In genomic region chr20:53939554-53940355, GRCh38 we compare ENCODE assay signal across 8 cellular contexts.
DNase-seq lines count a peak whose midpoint lies in the region; ATAC-seq, FAIRE-seq and TF ChIP-seq lines count a peak whose summit lies in the region.

No MANE protein-coding gene starts in this region.

- peak; percentile 66 for FAIRE-seq in RCC 7860 (lab: Jason Lieb, UNC)

- peak; percentile 95 to 96 for DNase-seq in Caco-2
- peak; percentile 61 for DNase-seq in GM20000 (ENCODE audit: low spot score)
- peak; percentile 91 for DNase-seq in HT1080 (ENCODE audit: low read depth)
- DNase-seq in RCC 7860 (ENCODE audit: low spot score) = peak; percentile 83
- peak; percentile 90 to 95 for DNase-seq in foreskin fibroblast
- DNase-seq in suprapubic skin (ENCODE audit: low spot score in 2 of 2) = peak; percentile 96

- H3K4me1 ChIP-seq in Caco-2 (peaks cover 30% of the 10 kb centered on the region), neutrophil (ENCODE audit: control insufficient read depth in 1 of 2, insufficient read depth in 1 of 2, low read depth in 1 of 2, low read length in 1 of 2) (peaks cover 52 to 68% of the 10 kb centered on the region in 2 experiments), suprapubic skin (peaks cover 36% of the 10 kb centered on the region)

- BruUV-seq in Caco-2 (replicated peaks; lab: Mats Ljungman, UMichigan) = no TSS peak

- intact Hi-C loops in Caco-2 (cut with micrococcal nuclease; ENCODE audit: unreplicated experiment) = loop anchor here (1.0 to 2.0 kb wide), 6 partner anchors 19 to 526 kb away; no protein-coding TSS in a partner anchor

- TF ChIP-seq CTCF in Caco-2 (IDR thresholded peaks at IDR 0.05; ENCODE audit: insufficient read depth in 1 of 2, low read depth in 1 of 2, low read length in 1 of 2, severe bottlenecking in 1 of 2, unreplicated experiment in 1 of 2) (peak; percentile 93 to 98), GM20000 (IDR thresholded peaks at IDR 0.05; ENCODE audit: extremely low read depth, missing control alignments) (peak; percentile 73), foreskin fibroblast (IDR thresholded peaks at IDR 0.05; ENCODE audit: low read depth, low read length) (peak; percentile 70), neutrophil (IDR thresholded peaks at IDR 0.05) (peak; percentile 75), suprapubic skin (IDR thresholded peaks at IDR 0.05) (peak; percentile 60 to 80)

- no peaks in the 10 kb centered on the region for H3K9me3 ChIP-seq in Caco-2
- no peaks in the 10 kb centered on the region for H3K9me3 ChIP-seq in neutrophil
- no peaks in the 10 kb centered on the region for H3K9me3 ChIP-seq in suprapubic skin

- peaks cover 35% of the 10 kb centered on the region for H3K4me1 Mint-ChIP-seq in Caco-2 (ENCODE audit: low read depth, unreplicated experiment)
- H3K4me1 Mint-ChIP-seq in activated T-helper 17 cell treated with anti-CD3 and anti-CD28 coated beads, Interleukin-2, amount 50 U/mL, for 72 hours = peaks cover 17% of the 10 kb centered on the region

- CTCF ChIA-PET in Caco-2 (lab: Charles Lee) = interaction anchor here (0.6 to 1.9 kb wide), 42 partner anchors 8 to 602 kb away, joined by 3 to 38 read pairs (median 4); partner anchors contain the start of gene ZNF217

- no peak overlapping the region for H3K27ac Mint-ChIP-seq in Caco-2 (ENCODE audit: unreplicated experiment)
- no peak overlapping the region for H3K27ac Mint-ChIP-seq in activated T-helper 17 cell treated with anti-CD3 and anti-CD28 coated beads, Interleukin-2, amount 50 U/mL, for 72 hours

- no peak for TF ChIP-seq POLR2A in suprapubic skin (IDR thresholded peaks at IDR 0.05)

- no peaks in the 10 kb centered on the region for H3K27me3 Mint-ChIP-seq in Caco-2 (ENCODE audit: insufficient read depth, unreplicated experiment)
- no peaks in the 10 kb centered on the region for H3K27me3 Mint-ChIP-seq in activated T-helper 17 cell treated with anti-CD3 and anti-CD28 coated beads, Interleukin-2, amount 50 U/mL, for 72 hours

- no peak overlapping the region for H3K4me3 ChIP-seq in Caco-2 (ENCODE audit: low read depth, low read length)
- H3K4me3 ChIP-seq in foreskin fibroblast (ENCODE audit: low read depth in 1 of 2, low read length in 2 of 2) = no peak overlapping the region
- H3K4me3 ChIP-seq in neutrophil (ENCODE audit: low read depth in 1 of 2, low read length in 1 of 2) = no peak overlapping the region
- H3K4me3 ChIP-seq in suprapubic skin = no peak overlapping the region

- WGBS in suprapubic skin = 9% methylated on average over 7 of the region's 7 CpGs

- no peaks in the 10 kb centered on the region for H3K9me3 Mint-ChIP-seq in Caco-2 (ENCODE audit: unreplicated experiment)
- H3K9me3 Mint-ChIP-seq in activated T-helper 17 cell treated with anti-CD3 and anti-CD28 coated beads, Interleukin-2, amount 50 U/mL, for 72 hours = no peaks in the 10 kb centered on the region

- no peaks in the 10 kb centered on the region for H3K36me3 Mint-ChIP-seq in Caco-2 (ENCODE audit: insufficient read depth, unreplicated experiment)
- H3K36me3 Mint-ChIP-seq in activated T-helper 17 cell treated with anti-CD3 and anti-CD28 coated beads, Interleukin-2, amount 50 U/mL, for 72 hours (ENCODE audit: low read depth) = no peaks in the 10 kb centered on the region

- peak; percentile 89 for ATAC-seq in activated T-helper 17 cell treated with anti-CD3 and anti-CD28 coated beads, Interleukin-2, amount 50 U/mL, for 72 hours (replicated peaks)

- no peak overlapping the region for H3K4me3 Mint-ChIP-seq in Caco-2 (ENCODE audit: unreplicated experiment)
- no peak overlapping the region for H3K4me3 Mint-ChIP-seq in activated T-helper 17 cell treated with anti-CD3 and anti-CD28 coated beads, Interleukin-2, amount 50 U/mL, for 72 hours

- peak overlapping the region; percentile 68 for H3K27ac ChIP-seq in neutrophil
- peak overlapping the region; percentile 64 for H3K27ac ChIP-seq in suprapubic skin

- H3K36me3 ChIP-seq in Caco-2 (ENCODE audit: control insufficient read depth, insufficient read depth, low read length) (no peaks in the 10 kb centered on the region), neutrophil (no peaks in the 10 kb centered on the region), suprapubic skin (no peaks in the 10 kb centered on the region)

- POLR2A ChIA-PET in Caco-2 (lab: Charles Lee) = interaction anchor here (0.5 to 0.6 kb wide), 3 partner anchors 15 to 269 kb away, joined by 3 to 4 read pairs (median 3); no protein-coding TSS in a partner anchor

- H3K27me3 ChIP-seq in Caco-2 (replicated peaks; ENCODE audit: control insufficient read depth, insufficient read depth, low read length) = no peaks in the 10 kb centered on the region; the same call in 1 of the 2 replicates
- no peaks in the 10 kb centered on the region for H3K27me3 ChIP-seq in neutrophil
- H3K27me3 ChIP-seq in suprapubic skin = no peaks in the 10 kb centered on the region

- no peak for TF ChIP-seq EP300 in suprapubic skin (IDR thresholded peaks at IDR 0.05)
